In the genomic region with DNA sequence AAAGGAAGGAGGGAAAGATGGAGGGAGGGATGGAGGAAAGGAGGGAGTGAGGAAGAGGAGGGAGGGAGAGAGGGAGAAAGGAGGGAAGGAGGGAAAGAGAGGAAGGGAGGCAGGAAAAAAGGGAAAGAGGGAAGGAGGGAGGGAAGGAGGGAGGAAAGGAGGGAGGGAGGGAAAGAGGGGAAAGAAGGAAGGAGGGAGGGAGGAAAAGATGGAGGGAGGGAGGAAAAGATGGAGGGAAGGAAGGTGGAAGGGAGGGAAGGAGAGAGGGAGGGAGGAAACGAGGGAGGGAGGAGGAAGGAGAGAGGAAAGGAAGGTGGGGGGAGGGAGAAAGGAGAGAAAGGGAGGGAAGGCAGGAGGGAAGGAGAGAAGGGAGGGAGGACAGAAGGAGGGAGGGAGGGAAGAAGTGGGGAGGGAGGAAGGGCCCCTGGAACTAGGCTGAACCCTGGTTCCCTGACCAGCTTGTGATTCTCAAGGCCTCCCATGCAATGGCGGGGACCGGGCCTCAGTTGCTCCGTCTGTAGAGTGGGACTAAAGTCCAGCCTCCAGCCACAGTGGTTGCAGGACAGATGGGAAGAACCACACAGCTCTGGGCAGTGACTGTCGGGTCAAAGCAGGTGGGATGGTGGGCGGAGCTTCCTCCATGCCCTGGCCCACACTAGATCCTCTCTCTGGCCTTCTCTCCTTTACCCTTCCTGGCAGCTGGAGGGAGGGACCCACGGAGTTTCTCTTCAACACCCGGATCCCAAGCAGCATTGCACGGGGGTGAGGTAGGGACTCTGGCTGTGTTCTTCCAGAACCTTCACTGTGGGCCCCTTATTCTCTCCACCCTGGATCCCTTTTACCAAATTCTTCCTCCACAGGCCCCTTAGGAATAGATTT, we compare ENCODE assay signal across 19 cellular contexts. TPM values are rescaled to one million over a fixed set of nuclear protein-coding genes. Genes with fewer than 3 reads are reported as not detected.
DNase-seq lines count a peak whose midpoint lies in the region; ATAC-seq and TF ChIP-seq lines count a peak whose summit lies in the region.
"Had no signal": no experiment of that assay in that cellular context is flagged by ENCODE, and none has a peak within 500 bp of the region (broad histone marks: within the 10 kb centered on the region; RNA-seq: fewer than 3 reads in every experiment).

No MANE protein-coding gene starts in this region.

- no peak for ATAC-seq in heart left ventricle
- no peak for ATAC-seq in upper lobe of left lung (ENCODE audit: low FRiP score in 2 of 2)
- ATAC-seq in activated naive CD8-positive, alpha-beta T cell treated with anti-CD3 and anti-CD28 coated beads, Interleukin-2, amount 50 U/mL, for 24 hours = no peak
- ATAC-seq: foreskin keratinocyte; naive thymus-derived CD4-positive, alpha-beta T cell; stimulated activated naive CD8-positive, alpha-beta T cell treated with anti-CD3 and anti-CD28 coated beads, Interleukin-15, amount 100 ng/mL, for 72 hours had no signal

- H3K36me3 Mint-ChIP-seq in brain = no peaks in the 10 kb centered on the region
- no peaks in the 10 kb centered on the region for H3K36me3 Mint-ChIP-seq in activated naive CD8-positive, alpha-beta T cell treated with anti-CD3 and anti-CD28 coated beads, Interleukin-2, amount 50 U/mL, for 24 hours (ENCODE audit: low read depth)
- H3K36me3 Mint-ChIP-seq: naive thymus-derived CD4-positive, alpha-beta T cell had no signal

- H3K9ac ChIP-seq in muscle layer of colon (ENCODE audit: low read length) = peak overlapping the region; percentile 1

- DNase-seq in heart left ventricle = no peak
- DNase-seq in right atrium auricular region (ENCODE audit: low spot score) = no peak
- DNase-seq in upper lobe of left lung = peak in 1 of 2 donors; percentile 2
- no peak for DNase-seq in activated naive CD8-positive, alpha-beta T cell treated with anti-CD3 and anti-CD28 coated beads, Interleukin-2, amount 50 U/mL, for 24 hours
- DNase-seq in dermis blood vessel endothelial cell = no peak
- DNase-seq in NCI-H510A (lab: John Stamatoyannopoulos, UW) = no peak
- DNase-seq: activated CD4-positive, CD25-positive, alpha-beta regulatory T cell treated with anti-CD3 and anti-CD28 coated beads, Interleukin-2, amount 50 U/mL, for 72 hours; activated naive CD4-positive, alpha-beta T cell treated with anti-CD3 and anti-CD28 coated beads, Interleukin-2, amount 50 U/mL, for 16 hours; foreskin keratinocyte; H7; naive thymus-derived CD4-positive, alpha-beta T cell; NCI-H1105; NCI-H510A treated with DMSO at 0.1 percent for 48 hours; stimulated activated CD4-positive, alpha-beta T cell treated with anti-CD3 and anti-CD28 coated beads, Interleukin-2, amount 100 ng/mL, for 48 hours; stimulated activated naive CD8-positive, alpha-beta T cell treated with anti-CD3 and anti-CD28 coated beads, Interleukin-15, amount 100 ng/mL, for 72 hours had no signal

- H3K36me3 ChIP-seq in heart left ventricle (no peaks in the 10 kb centered on the region), right atrium auricular region (no peaks in the 10 kb centered on the region), muscle layer of colon (ENCODE audit: insufficient read depth, low read length) (no peaks in the 10 kb centered on the region), upper lobe of left lung (no peaks in the 10 kb centered on the region)

- intact Hi-C loops in heart left ventricle (cut with DNase I) = loop anchor here in 1 of 10 donors (2.0 kb wide), 1 partner anchor 21 kb away; no protein-coding TSS in a partner anchor

- H3K27ac Mint-ChIP-seq in brain = peak overlapping the region; percentile 42 to 88 (median 83)
- H3K27ac Mint-ChIP-seq in activated naive CD8-positive, alpha-beta T cell treated with anti-CD3 and anti-CD28 coated beads, Interleukin-2, amount 50 U/mL, for 24 hours = no peak overlapping the region
- H3K27ac Mint-ChIP-seq: B cell; naive thymus-derived CD4-positive, alpha-beta T cell; stimulated activated naive CD8-positive, alpha-beta T cell treated with anti-CD3 and anti-CD28 coated beads, Interleukin-15, amount 100 ng/mL, for 72 hours had no signal

- WGBS in heart left ventricle, 4 donors = 83 to 93% (median 88%) methylated on average over 9 of the region's 9 CpGs
- WGBS in upper lobe of left lung, 2 donors = 80 to 88% methylated on average over 9 of the region's 9 CpGs

- peak overlapping the region in 1 of 5 experiments; percentile 19 for H3K4me3 Mint-ChIP-seq in brain
- H3K4me3 Mint-ChIP-seq in activated naive CD8-positive, alpha-beta T cell treated with anti-CD3 and anti-CD28 coated beads, Interleukin-2, amount 50 U/mL, for 24 hours = no peak overlapping the region
- H3K4me3 Mint-ChIP-seq: B cell; naive thymus-derived CD4-positive, alpha-beta T cell; stimulated activated naive CD8-positive, alpha-beta T cell treated with anti-CD3 and anti-CD28 coated beads, Interleukin-15, amount 100 ng/mL, for 72 hours had no signal

- H3K27ac ChIP-seq in heart left ventricle = peak overlapping the region; percentile 6 to 88 (median 58)
- peak overlapping the region in 1 of 2 donors; percentile 40 for H3K27ac ChIP-seq in right atrium auricular region
- peak overlapping the region; percentile 63 for H3K27ac ChIP-seq in muscle layer of colon (ENCODE audit: low read depth, low read length)
- H3K27ac ChIP-seq in upper lobe of left lung = peak overlapping the region in 3 of 4 donors; percentile 52 to 79 (median 54)
- H3K27ac ChIP-seq: foreskin keratinocyte had no signal

- no peaks in the 10 kb centered on the region for H3K9me3 ChIP-seq in heart left ventricle
- H3K9me3 ChIP-seq in right atrium auricular region = no peaks in the 10 kb centered on the region
- H3K9me3 ChIP-seq in muscle layer of colon (ENCODE audit: low read length) = no peaks in the 10 kb centered on the region
- H3K9me3 ChIP-seq in upper lobe of left lung = no peaks in the 10 kb centered on the region

- H3K4me1 Mint-ChIP-seq in brain = peaks cover 57% of the 10 kb centered on the region
- H3K4me1 Mint-ChIP-seq in activated naive CD8-positive, alpha-beta T cell treated with anti-CD3 and anti-CD28 coated beads, Interleukin-2, amount 50 U/mL, for 24 hours = peaks cover 5% of the 10 kb centered on the region

- no peak for TF ChIP-seq EP300 in upper lobe of left lung (IDR thresholded peaks at IDR 0.05)

- TF ChIP-seq CTCF in heart left ventricle (IDR thresholded peaks at IDR 0.05) (no peak), right atrium auricular region (IDR thresholded peaks at IDR 0.05) (no peak), brain (conservative IDR thresholded peaks at IDR 0.05) (no peak), upper lobe of left lung (IDR thresholded peaks at IDR 0.05) (no peak)

- peaks cover 0 to 37% (median 20%) of the 10 kb centered on the region in 12 donors for H3K4me1 ChIP-seq in heart left ventricle
- H3K4me1 ChIP-seq in right atrium auricular region = peaks cover 0 to 51% of the 10 kb centered on the region in 2 donors
- peaks cover 11% of the 10 kb centered on the region for H3K4me1 ChIP-seq in muscle layer of colon (ENCODE audit: insufficient read depth, low read length)
- peaks cover 13 to 42% (median 33%) of the 10 kb centered on the region in 4 donors for H3K4me1 ChIP-seq in upper lobe of left lung

- TF ChIP-seq POLR2A in heart left ventricle (IDR thresholded peaks at IDR 0.05) (no peak), upper lobe of left lung (IDR thresholded peaks at IDR 0.05) (no peak)

- no peaks in the 10 kb centered on the region for H3K9me3 Mint-ChIP-seq in brain
- no peaks in the 10 kb centered on the region for H3K9me3 Mint-ChIP-seq in activated naive CD8-positive, alpha-beta T cell treated with anti-CD3 and anti-CD28 coated beads, Interleukin-2, amount 50 U/mL, for 24 hours
- H3K9me3 Mint-ChIP-seq: naive thymus-derived CD4-positive, alpha-beta T cell; stimulated activated naive CD8-positive, alpha-beta T cell treated with anti-CD3 and anti-CD28 coated beads, Interleukin-15, amount 100 ng/mL, for 72 hours had no signal

- H3K27me3 ChIP-seq in heart left ventricle = no peaks in the 10 kb centered on the region
- H3K27me3 ChIP-seq in right atrium auricular region = no peaks in the 10 kb centered on the region
- H3K27me3 ChIP-seq in muscle layer of colon (ENCODE audit: control insufficient read depth in 1 of 2, insufficient read depth in 2 of 2, low read length in 2 of 2) = no peaks in the 10 kb centered on the region
- H3K27me3 ChIP-seq in upper lobe of left lung = no peaks in the 10 kb centered on the region
- H3K27me3 ChIP-seq: foreskin keratinocyte had no signal

- no peak overlapping the region for H3K4me3 ChIP-seq in heart left ventricle
- H3K4me3 ChIP-seq in right atrium auricular region = no peak overlapping the region
- H3K4me3 ChIP-seq in muscle layer of colon (ENCODE audit: low read depth in 1 of 2, low read length in 2 of 2) = no peak overlapping the region
- no peak overlapping the region for H3K4me3 ChIP-seq in upper lobe of left lung
- H3K4me3 ChIP-seq: coronary artery had no signal

- H3K27me3 Mint-ChIP-seq in brain = no peaks in the 10 kb centered on the region
- H3K27me3 Mint-ChIP-seq in activated naive CD8-positive, alpha-beta T cell treated with anti-CD3 and anti-CD28 coated beads, Interleukin-2, amount 50 U/mL, for 24 hours = peaks cover 2% of the 10 kb centered on the region
- H3K27me3 Mint-ChIP-seq: B cell; stimulated activated naive CD8-positive, alpha-beta T cell treated with anti-CD3 and anti-CD28 coated beads, Interleukin-15, amount 100 ng/mL, for 72 hours had no signal

RNA-seq across cellular contexts. Expression of gene TTYH3, which starts 4.3 kb away (rescaled TPM):
- 100 to 1,000 TPM in 1 of 9 donors, 10 to 100 TPM in 7, 1 to 10 TPM in 1; 8.5 to 104 (median 12.8) TPM for total RNA-seq in heart left ventricle
- 10 to 100 TPM in 1 of 2 donors, 1 to 10 TPM in 1; 5.7 to 14.8 TPM for polyA plus RNA-seq in heart left ventricle
- 10 to 100 TPM in 1 of 2 donors, 1 to 10 TPM in 1; 7.0 to 11.1 TPM for total RNA-seq in right atrium auricular region
- polyA plus RNA-seq in brain (ENCODE audit: insufficient read depth, low read depth, low replicate concordance) = 48.7 TPM
- total RNA-seq in upper lobe of left lung = 10 to 100 TPM; 16.5 to 69.6 (median 58.1) TPM
- total RNA-seq in dermis blood vessel endothelial cell = 72.8 and 159 TPM in 2 replicates
